Comparison of ENCODE assay signal across 8 cellular contexts in genomic region chr12:124992874-124993567, GRCh38.
DNase-seq lines count a peak whose midpoint lies in the region; ATAC-seq and TF ChIP-seq lines count a peak whose summit lies in the region.

No MANE protein-coding gene starts in this region.

- peak; percentile 86 for DNase-seq in ELF-1 (ENCODE audit: low read depth, low spot score)
- DNase-seq in NCI-H187 treated with DMSO at 0.1 percent for 48 hours (lab: John Stamatoyannopoulos, UW), result peak; percentile 85
- DNase-seq in astrocyte of the cerebellum (ENCODE audit: low read depth), result no peak
- DNase-seq in iris pigment epithelial cell (ENCODE audit: low read depth), result peak; percentile 22
- DNase-seq in stimulated activated CD4-positive, alpha-beta T cell treated with anti-CD3 and anti-CD28 coated beads, Interleukin-1b, Interleukin-23, amount 100 ng/mL, for 24 hours (ENCODE audit: low read depth in 4 of 4, low spot score in 1 of 4), result peak; percentile 55 to 78 (median 68)
- DNase-seq in amniotic stem cell (lab: John Stamatoyannopoulos, UW), result no peak

- H3K9me3 Mint-ChIP-seq in T-helper 1 cell treated with Interleukin-12 subunit alpha and Interleukin-12 subunit beta and Interleukin-4 antibody, amounts not matched to agents 30 μg/mL and 1 μg/mL, for 36 hours, result no peaks in the 10 kb centered on the region

- H3K27ac Mint-ChIP-seq in T-helper 1 cell treated with Interleukin-12 subunit alpha and Interleukin-12 subunit beta and Interleukin-4 antibody, amounts not matched to agents 30 μg/mL and 1 μg/mL, for 36 hours, result peak overlapping the region; percentile 91

- peaks cover 29% of the 10 kb centered on the region for H3K4me1 Mint-ChIP-seq in T-helper 1 cell treated with Interleukin-12 subunit alpha and Interleukin-12 subunit beta and Interleukin-4 antibody, amounts not matched to agents 30 μg/mL and 1 μg/mL, for 36 hours (ENCODE audit: low read depth)

- no peaks in the 10 kb centered on the region for H3K27me3 Mint-ChIP-seq in T-helper 1 cell treated with Interleukin-12 subunit alpha and Interleukin-12 subunit beta and Interleukin-4 antibody, amounts not matched to agents 30 μg/mL and 1 μg/mL, for 36 hours (ENCODE audit: low read depth)

- TF ChIP-seq CTCF in astrocyte of the cerebellum (IDR thresholded peaks at IDR 0.05; ENCODE audit: low read depth, low read length, missing control alignments), result peak; percentile 23

- in situ Hi-C loops in astrocyte of the cerebellum (cut with HindIII; ENCODE audit: low sequenced_read_pairs), result no loop called here

- peak; percentile 31 for ATAC-seq in HG02571 (IDR thresholded peaks at IDR 0.05; ENCODE audit: unreplicated experiment)

- H3K4me3 Mint-ChIP-seq in T-helper 1 cell treated with Interleukin-12 subunit alpha and Interleukin-12 subunit beta and Interleukin-4 antibody, amounts not matched to agents 30 μg/mL and 1 μg/mL, for 36 hours, result peak overlapping the region; percentile 88

- H3K36me3 Mint-ChIP-seq in T-helper 1 cell treated with Interleukin-12 subunit alpha and Interleukin-12 subunit beta and Interleukin-4 antibody, amounts not matched to agents 30 μg/mL and 1 μg/mL, for 36 hours (ENCODE audit: low read depth), result peaks cover 4% of the 10 kb centered on the region

- peak overlapping the region; percentile 46 for H3K4me3 ChIP-seq in astrocyte of the cerebellum (ENCODE audit: low read depth, low read length)

Comparison
In these comparisons a context has a peak if more than half of its experiments do, and no peak if none do; other contexts are left out.
1. DNase-seq: peak in ELF-1 (single experiment), NCI-H187 treated with DMSO at 0.1 percent for 48 hours (single experiment), iris pigment epithelial cell (single experiment) and stimulated activated CD4-positive, alpha-beta T cell treated with anti-CD3 and anti-CD28 coated beads, Interleukin-1b, Interleukin-23, amount 100 ng/mL, for 24 hours (4 of 4); none in astrocyte of the cerebellum (single experiment) and amniotic stem cell (single experiment).